10 cellular contexts compared by ENCODE assay signal in genomic region chrY:19567908-19568307, GRCh38.
DNase-seq lines count a peak whose midpoint lies in the region; ATAC-seq and TF ChIP-seq lines count a peak whose summit lies in the region.
"Had no signal": no experiment of that assay in that cellular context is flagged by ENCODE, and none has a peak within 500 bp of the region (broad histone marks: within the 10 kb centered on the region; RNA-seq: fewer than 3 reads in every experiment).

No MANE protein-coding gene starts in this region.

- no peak for DNase-seq in CD8-positive, alpha-beta memory T cell
- no peak for DNase-seq in HFF-Myc (ENCODE audit: extremely low read depth, low read depth)
- no peak for DNase-seq in activated naive CD8-positive, alpha-beta T cell treated with anti-CD3 and anti-CD28 coated beads, Interleukin-2, amount 10 ng/mL, durations not matched to agents 7 days and 5 days
- no peak for DNase-seq in memory B cell (ENCODE audit: low spot score in 2 of 2)
- DNase-seq in NCI-H510A (lab: John Stamatoyannopoulos, UW), result no peak
- no peak for DNase-seq in NCI-H748 (lab: John Stamatoyannopoulos, UW; ENCODE audit: unreplicated experiment)
- no peak for DNase-seq in KG1 (lab: John Stamatoyannopoulos, UW)
- DNase-seq in stimulated activated CD4-positive, alpha-beta T cell treated with anti-CD3 and anti-CD28 coated beads, Interleukin-2, amount 100 ng/mL, for 48 hours, result no peak
- DNase-seq: NCI-H748 treated with DMSO at 0.1 percent for 48 hours, ovary had no signal

- H3K4me1 Mint-ChIP-seq in CD8-positive, alpha-beta memory T cell, result peaks cover 0 to 51% (median 0%) of the 10 kb centered on the region in 3 donors
- peaks cover 23% of the 10 kb centered on the region for H3K4me1 Mint-ChIP-seq in activated naive CD8-positive, alpha-beta T cell treated with anti-CD3 and anti-CD28 coated beads, Interleukin-2, amount 10 ng/mL, durations not matched to agents 7 days and 5 days
- peaks cover 19% of the 10 kb centered on the region for H3K4me1 Mint-ChIP-seq in memory B cell

- CTCF ChIA-PET in CD8-positive, alpha-beta memory T cell (lab: Charles Lee), result interaction anchor here (1.3 to 2.8 kb wide), 2 partner anchors 65 to 177 kb away, joined by 6 to 11 read pairs; partner anchors contain the start of gene KDM5D

- peak overlapping the region; percentile 95 for H3K27ac ChIP-seq in CD8-positive, alpha-beta memory T cell (ENCODE audit: low read depth, low read length)
- H3K27ac ChIP-seq: ovary had no signal

- peak overlapping the region in 2 of 8 donors; percentile 99 for H3K27ac Mint-ChIP-seq in CD8-positive, alpha-beta memory T cell
- peak overlapping the region; percentile 95 for H3K27ac Mint-ChIP-seq in activated naive CD8-positive, alpha-beta T cell treated with anti-CD3 and anti-CD28 coated beads, Interleukin-2, amount 10 ng/mL, durations not matched to agents 7 days and 5 days
- H3K27ac Mint-ChIP-seq in memory B cell, result peak overlapping the region; percentile 98

- H3K4me3 Mint-ChIP-seq in CD8-positive, alpha-beta memory T cell, result peak overlapping the region in 2 of 7 donors; percentile 96 to 97
- H3K4me3 Mint-ChIP-seq in activated naive CD8-positive, alpha-beta T cell treated with anti-CD3 and anti-CD28 coated beads, Interleukin-2, amount 10 ng/mL, durations not matched to agents 7 days and 5 days, result peak overlapping the region; percentile 95
- H3K4me3 Mint-ChIP-seq in memory B cell, result peak overlapping the region; percentile 99

- H3K4me3 ChIP-seq in CD8-positive, alpha-beta memory T cell (ENCODE audit: low read length), result peak overlapping the region; percentile 85
- peak overlapping the region; percentile 63 for H3K4me3 ChIP-seq in HFF-Myc (replicated peaks; ENCODE audit: low read depth, low read length)

- POLR2A ChIA-PET in CD8-positive, alpha-beta memory T cell (lab: Charles Lee), result interaction anchor here (0.7 to 2.4 kb wide), 6 partner anchors 21 to 1008 kb away, joined by 3 to 41 read pairs (median 6); partner anchors contain the start of genes EIF1AY and KDM5D
- POLR2A ChIA-PET in activated naive CD8-positive, alpha-beta T cell treated with anti-CD3 and anti-CD28 coated beads, Interleukin-2, amount 10 ng/mL, durations not matched to agents 7 days and 5 days (lab: Charles Lee), result interaction anchor here (0.7 to 2.5 kb wide), 9 partner anchors 17 to 492 kb away, joined by 3 to 19 read pairs (median 5); partner anchors contain the start of gene KDM5D

- no peak for TF ChIP-seq CTCF in HFF-Myc (IDR thresholded peaks at IDR 0.05; ENCODE audit: low read depth, low read length, missing control alignments)

- H3K27me3 Mint-ChIP-seq in CD8-positive, alpha-beta memory T cell, result no peaks in the 10 kb centered on the region
- no peaks in the 10 kb centered on the region for H3K27me3 Mint-ChIP-seq in activated naive CD8-positive, alpha-beta T cell treated with anti-CD3 and anti-CD28 coated beads, Interleukin-2, amount 10 ng/mL, durations not matched to agents 7 days and 5 days
- no peaks in the 10 kb centered on the region for H3K27me3 Mint-ChIP-seq in memory B cell

- no peaks in the 10 kb centered on the region for H3K36me3 ChIP-seq in CD8-positive, alpha-beta memory T cell (ENCODE audit: insufficient read depth, low read length)
- H3K36me3 ChIP-seq: ovary had no signal

- no peaks in the 10 kb centered on the region for H3K9me3 ChIP-seq in CD8-positive, alpha-beta memory T cell (ENCODE audit: low read length)
- H3K9me3 ChIP-seq: ovary had no signal

- peaks cover 26% of the 10 kb centered on the region for H3K4me1 ChIP-seq in CD8-positive, alpha-beta memory T cell (ENCODE audit: insufficient read depth, low read length)

- no peaks in the 10 kb centered on the region for H3K27me3 ChIP-seq in CD8-positive, alpha-beta memory T cell (ENCODE audit: insufficient read depth, low read length, poor library complexity, severe bottlenecking)
- H3K27me3 ChIP-seq: ovary had no signal

- peaks cover 0 to 18% (median 0%) of the 10 kb centered on the region in 3 donors for H3K36me3 Mint-ChIP-seq in CD8-positive, alpha-beta memory T cell
- peaks cover 11% of the 10 kb centered on the region for H3K36me3 Mint-ChIP-seq in activated naive CD8-positive, alpha-beta T cell treated with anti-CD3 and anti-CD28 coated beads, Interleukin-2, amount 10 ng/mL, durations not matched to agents 7 days and 5 days
- peaks cover 8% of the 10 kb centered on the region for H3K36me3 Mint-ChIP-seq in memory B cell

- no peak for ATAC-seq in activated naive CD8-positive, alpha-beta T cell treated with anti-CD3 and anti-CD28 coated beads, Interleukin-2, amount 10 ng/mL, durations not matched to agents 7 days and 5 days (ENCODE audit: low read depth)
- ATAC-seq in memory B cell (ENCODE audit: low read depth), result no peak

- no peaks in the 10 kb centered on the region for H3K9me3 Mint-ChIP-seq in CD8-positive, alpha-beta memory T cell
- no peaks in the 10 kb centered on the region for H3K9me3 Mint-ChIP-seq in activated naive CD8-positive, alpha-beta T cell treated with anti-CD3 and anti-CD28 coated beads, Interleukin-2, amount 10 ng/mL, durations not matched to agents 7 days and 5 days
- H3K9me3 Mint-ChIP-seq in memory B cell, result no peaks in the 10 kb centered on the region
